In the genomic region with DNA sequence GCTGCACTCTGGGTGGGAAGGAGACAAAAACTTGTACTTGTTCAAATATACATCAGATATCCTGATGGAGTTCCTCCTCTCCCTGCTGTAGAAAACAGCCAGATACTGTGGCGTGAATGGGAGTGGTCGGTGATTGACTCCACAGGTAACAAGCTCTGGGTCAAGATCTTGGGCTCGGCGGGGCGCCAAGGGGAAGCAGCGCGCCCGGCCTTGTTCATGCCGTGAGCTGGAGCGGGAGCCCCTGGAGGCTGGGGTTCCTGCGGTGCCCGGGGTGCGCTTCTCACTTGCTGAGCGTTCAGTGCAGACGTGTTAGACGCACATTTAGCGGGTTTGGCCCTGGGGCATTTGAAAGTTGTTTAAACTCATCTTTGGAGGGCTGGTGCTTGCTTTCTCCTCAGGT, we compare ENCODE assay signal across 25 cellular contexts.
"Had no signal": no experiment of that assay in that cellular context is flagged by ENCODE, and none has a peak within 500 bp of the region (broad histone marks: within the 10 kb centered on the region; RNA-seq: fewer than 3 reads in every experiment).

No MANE protein-coding gene starts in this region.

- ATAC-seq: body of pancreas, K562, Panc1, Right ventricle myocardium inferior, T-cell had no signal

- H3K27ac Mint-ChIP-seq: activated naive CD4-positive, alpha-beta T cell treated with anti-CD3 and anti-CD28 coated beads, Interleukin-2, amount 50 U/mL, for 24 hours; T-cell had no signal

- DNase-seq: activated CD4-positive, alpha-beta T cell treated with anti-CD3 and anti-CD28 coated beads, Interleukin-2, amount 50 U/mL, for 1 hour; activated CD4-positive, CD25-positive, alpha-beta regulatory T cell; activated T-cell treated with anti-CD3 and anti-CD28 coated beads for 4 hours; body of pancreas; central memory CD4-positive, alpha-beta T cell; Karpas-422; MM.1S; NCI-H1105; NCI-H1694; NCI-H2029; NCI-H2107; NCI-H2171 treated with DMSO at 0.1 percent for 48 hours; NCI-H226; NCI-H526; NCI-H82; NK-92 treated with Interleukin-12 subunit alpha and Interleukin-12 subunit beta, amount 100 ng/mL, for 24 hours; OCI-M1; RPMI8226; T-cell; T-helper 2 cell; T1000 had no signal

- H3K9me3 Mint-ChIP-seq: activated naive CD4-positive, alpha-beta T cell treated with anti-CD3 and anti-CD28 coated beads, Interleukin-2, amount 50 U/mL, for 24 hours; T-cell had no signal

- H3K4me3 Mint-ChIP-seq: activated naive CD4-positive, alpha-beta T cell treated with anti-CD3 and anti-CD28 coated beads, Interleukin-2, amount 50 U/mL, for 24 hours; T-cell had no signal

- H3K27me3 Mint-ChIP-seq: activated naive CD4-positive, alpha-beta T cell treated with anti-CD3 and anti-CD28 coated beads, Interleukin-2, amount 50 U/mL, for 24 hours; T-cell had no signal
